ENCODE assay signal across 9 cellular contexts in genomic region chr10:79403441-79404230, GRCh38. TPM values are rescaled to one million over a fixed set of nuclear protein-coding genes. Genes with fewer than 3 reads are reported as not detected.
A peak's percentile ranks its signal among the peaks of the same experiment; 100 is the strongest.
DNase-seq lines count a peak whose midpoint lies in the region; ATAC-seq and TF ChIP-seq lines count a peak whose summit lies in the region.
"Had no signal": no experiment of that assay in that cellular context is flagged by ENCODE, and none has a peak within 500 bp of the region (broad histone marks: within the 10 kb centered on the region; RNA-seq: fewer than 3 reads in every experiment).

No MANE protein-coding gene starts in this region.

- H4K5ac ChIP-seq in mesendoderm (ENCODE audit: low read length): peak overlapping the region; percentile 40

- H3K9ac ChIP-seq in mesendoderm (ENCODE audit: low read length): peak overlapping the region; percentile 39

- ATAC-seq in HG03280 (IDR thresholded peaks at IDR 0.05; ENCODE audit: unreplicated experiment) (no peak), foreskin keratinocyte (no peak)

- no peaks in the 10 kb centered on the region for H3K36me3 ChIP-seq in esophagus squamous epithelium
- H3K36me3 ChIP-seq in mesendoderm (ENCODE audit: control insufficient read depth, insufficient read depth, low read length): no peaks in the 10 kb centered on the region
- H3K36me3 ChIP-seq in tibial artery: peaks cover 0 to 4% (median 0%) of the 10 kb centered on the region in 3 donors

- peak overlapping the region; percentile 47 for H3K18ac ChIP-seq in mesendoderm (ENCODE audit: low read length)

- 37 to 52% methylated on average over 9 to 12 of the region's 23 CpGs for WGBS in esophagus squamous epithelium, 2 donors
- WGBS in mesendoderm (ENCODE audit: extremely low coverage, insufficient coverage, low lambda C conversion rate): no CpG with 5 or more reads among the region's 23 CpGs

- H3K4me1 ChIP-seq in esophagus squamous epithelium (peaks cover 0 to 99% (median 50%) of the 10 kb centered on the region in 3 donors), mesendoderm (ENCODE audit: control insufficient read depth, low read depth, low read length) (peaks cover 20% of the 10 kb centered on the region), tibial artery (peaks cover 5 to 100% (median 84%) of the 10 kb centered on the region in 4 donors), foreskin keratinocyte (no peaks in the 10 kb centered on the region)

- peak overlapping the region; percentile 28 for H4K8ac ChIP-seq in mesendoderm (ENCODE audit: low read depth, low read length)

- no peak overlapping the region for H2BK15ac ChIP-seq in mesendoderm (replicated peaks; ENCODE audit: low read depth)

- TF ChIP-seq POLR2A in esophagus squamous epithelium (IDR thresholded peaks at IDR 0.05): no peak

- no peaks in the 10 kb centered on the region for H3K79me2 ChIP-seq in mesendoderm (ENCODE audit: control insufficient read depth, insufficient read depth, low read length)

- peak overlapping the region; percentile 78 for H3K56ac ChIP-seq in mesendoderm (ENCODE audit: low read length)

- H2BK5ac ChIP-seq in mesendoderm (ENCODE audit: low read length): peak overlapping the region; percentile 28

- H3K27me3 ChIP-seq in esophagus squamous epithelium: no peaks in the 10 kb centered on the region
- no peaks in the 10 kb centered on the region for H3K27me3 ChIP-seq in mesendoderm (ENCODE audit: insufficient read depth, low read length, poor library complexity)
- no peaks in the 10 kb centered on the region for H3K27me3 ChIP-seq in tibial artery
- H3K27me3 ChIP-seq in foreskin keratinocyte: peaks cover 17% of the 10 kb centered on the region

- H3K9me3 ChIP-seq in esophagus squamous epithelium (no peaks in the 10 kb centered on the region), tibial artery (no peaks in the 10 kb centered on the region)

- TF ChIP-seq CTCF in esophagus squamous epithelium (IDR thresholded peaks at IDR 0.05) (no peak), tibial artery (IDR thresholded peaks at IDR 0.05) (no peak), foreskin keratinocyte (conservative IDR thresholded peaks at IDR 0.05) (no peak)

- peak overlapping the region; percentile 40 for H3K4me2 ChIP-seq in mesendoderm (ENCODE audit: low read length)

- H3K27ac ChIP-seq in esophagus squamous epithelium: peak overlapping the region in 3 of 4 donors; percentile 74 to 92 (median 87)
- peak overlapping the region; percentile 94 for H3K27ac ChIP-seq in mesendoderm (ENCODE audit: low read depth, low read length)
- H3K27ac ChIP-seq in tibial artery: peak overlapping the region; percentile 88 to 89
- no peak overlapping the region for H3K27ac ChIP-seq in foreskin keratinocyte

- peak overlapping the region in 1 of 4 donors; percentile 37 for H3K4me3 ChIP-seq in esophagus squamous epithelium
- no peak overlapping the region for H3K4me3 ChIP-seq in mesendoderm (ENCODE audit: low read length)
- no peak overlapping the region for H3K4me3 ChIP-seq in tibial artery

- H2AK5ac ChIP-seq in mesendoderm (ENCODE audit: low read length): no peak overlapping the region

- DNase-seq in RPMI7951 (ENCODE audit: low read depth) (peak; percentile 91), esophagus squamous epithelium (lab: John Stamatoyannopoulos, UW) (no peak), mesendoderm (peak; percentile 79), tibial artery (peak in 1 of 2 donors; percentile 64), germinal center (ENCODE audit: low spot score) (no peak), NCI-H1694 (lab: John Stamatoyannopoulos, UW) (no peak), foreskin keratinocyte (no peak)
- DNase-seq: NCI-H1105 had no signal

- intact Hi-C loops in esophagus squamous epithelium (cut with DNase I): no loop called here
- intact Hi-C loops in tibial artery (cut with DNase I; ENCODE audit: low total_unique reads): loop anchor here (5.0 kb wide), 1 partner anchor 44 kb away; the partner anchor contains the start of gene ZCCHC24

- H3K23ac ChIP-seq in mesendoderm (ENCODE audit: low read length): no peak overlapping the region

- H2BK120ac ChIP-seq in mesendoderm (ENCODE audit: low read depth, low read length): peak overlapping the region; percentile 40

- H3K79me1 ChIP-seq in mesendoderm (ENCODE audit: low read length): no peaks in the 10 kb centered on the region

- H3K4ac ChIP-seq in mesendoderm (ENCODE audit: low read depth, low read length): peak overlapping the region; percentile 66

RNA-seq across cellular contexts. Expression of gene ZCCHC24, which starts 41.8 kb away (rescaled TPM):
- total RNA-seq in RPMI7951 (2014; rRNA removed; shearing (Covaris generic)): 21.0 and 24.6 TPM in 2 replicates
- 10 to 100 TPM in 1 of 4 donors, 1 to 10 TPM in 3; 2.2 to 26.1 (median 6.4) TPM for total RNA-seq in esophagus squamous epithelium
- polyA plus RNA-seq in mesendoderm (2013, experiment 1 of 2): 4.7 TPM
- polyA plus RNA-seq in mesendoderm (2013, experiment 2 of 2): 5.0 TPM
- 0.67 and 1.2 TPM in 2 replicates for total RNA-seq in foreskin keratinocyte
- polyA plus RNA-seq in foreskin keratinocyte: 0.33 and 0.49 TPM in 2 replicates

RNA-seq across cellular contexts. Expression of gene PPIF, which starts 56.4 kb away (rescaled TPM):
- 19.1 and 23.0 TPM in 2 replicates for total RNA-seq in RPMI7951 (2014; rRNA removed; shearing (Covaris generic))
- total RNA-seq in esophagus squamous epithelium (100 to 1,000 TPM in 1 of 4 donors, 10 to 100 TPM in 3; 40.2 to 141 (median 56.6) TPM), foreskin keratinocyte (93.2 and 99.0 TPM in 2 replicates)
- polyA plus RNA-seq in mesendoderm (2013, experiment 1 of 2): 82.9 TPM
- polyA plus RNA-seq in mesendoderm (2013, experiment 2 of 2): 81.0 TPM
- polyA plus RNA-seq in foreskin keratinocyte: 97.0 and 106 TPM in 2 replicates

Comparison
In these comparisons a context has a peak if more than half of its experiments do, and no peak if none do; other contexts are left out.
1. DNase-seq: peak in RPMI7951 (single experiment) and mesendoderm (single experiment); none in esophagus squamous epithelium (single experiment), germinal center (single experiment), NCI-H1694 (single experiment) and foreskin keratinocyte (0 of 2).